ENCODE assay signal across 19 cellular contexts in the genomic region with DNA sequence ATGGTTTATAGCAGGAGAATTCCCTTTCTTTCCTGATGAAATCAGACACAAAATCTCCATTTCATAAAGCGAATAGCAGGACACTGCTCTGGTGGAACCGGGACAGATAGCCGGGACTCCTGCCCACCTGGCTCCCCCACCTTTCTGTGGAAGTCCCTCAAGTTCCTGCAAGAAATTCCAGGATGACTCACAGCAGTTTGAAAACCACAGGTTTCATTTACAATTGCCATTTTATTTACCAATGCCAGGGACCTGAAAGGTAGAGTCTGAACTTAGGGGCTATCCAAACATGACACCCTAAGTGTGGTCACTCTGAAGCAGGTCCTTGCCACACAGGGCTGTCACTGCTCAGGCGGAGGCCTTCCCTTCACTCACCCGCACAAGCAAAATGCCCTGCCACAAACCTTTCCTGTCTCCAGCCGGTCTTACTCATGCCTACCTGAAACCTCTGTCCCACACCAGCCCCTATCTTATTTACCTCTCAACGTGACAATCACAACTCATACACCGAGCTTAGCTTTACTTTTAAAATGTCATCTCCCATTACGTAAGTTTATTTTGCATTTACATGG.
DNase-seq lines count a peak whose midpoint lies in the region; ATAC-seq and TF ChIP-seq lines count a peak whose summit lies in the region.
"Had no signal": no experiment of that assay in that cellular context is flagged by ENCODE, and none has a peak within 500 bp of the region (broad histone marks: within the 10 kb centered on the region; RNA-seq: fewer than 3 reads in every experiment).

No MANE protein-coding gene starts in this region.

- no peak for TF ChIP-seq EP300 in esophagus muscularis mucosa (IDR thresholded peaks at IDR 0.05)

- H3K27me3 Mint-ChIP-seq in activated CD8-positive, alpha-beta T cell treated with anti-CD3 and anti-CD28 coated beads, Interleukin-2, amount 10 ng/mL, durations not matched to agents 7 days and 5 days (ENCODE audit: low read depth), result no peaks in the 10 kb centered on the region
- peaks cover 2 to 4% (median 3%) of the 10 kb centered on the region in 3 donors for H3K27me3 Mint-ChIP-seq in CD14-positive monocyte (ENCODE audit: low read depth in 3 of 3)

- no peak overlapping the region for H3K27ac Mint-ChIP-seq in activated CD8-positive, alpha-beta T cell treated with anti-CD3 and anti-CD28 coated beads, Interleukin-2, amount 10 ng/mL, durations not matched to agents 7 days and 5 days
- peak overlapping the region in 1 of 7 donors; percentile 17 for H3K27ac Mint-ChIP-seq in CD14-positive monocyte
- H3K27ac Mint-ChIP-seq: CD4-positive, alpha-beta T cell had no signal

- intact Hi-C loops in esophagus muscularis mucosa (cut with DNase I) (no loop called here), CD14-positive monocyte (cut with micrococcal nuclease) (no loop called here)

- DNase-seq in M059J (ENCODE audit: low read depth) (peak; percentile 36), SW480 (ENCODE audit: low spot score) (peak; percentile 34), esophagus muscularis mucosa (ENCODE audit: extremely low spot score) (peak; percentile 26), CD14-positive monocyte (ENCODE audit: low spot score) (no peak), coronary artery (ENCODE audit: low spot score) (no peak), GM19238 (ENCODE audit: insufficient read length, low spot score) (no peak)
- no peak for DNase-seq in activated CD8-positive, alpha-beta T cell treated with anti-CD3 and anti-CD28 coated beads, Interleukin-2, amount 10 ng/mL, durations not matched to agents 7 days and 5 days
- DNase-seq: Caco-2; CD4-positive, alpha-beta T cell; DND-41; NCI-H1092; NCI-H146; NCI-H2029 treated with DMSO at 0.1 percent for 48 hours; NCI-H524 treated with DMSO at 0.1 percent for 48 hours; SHP77; SW 1271 had no signal

- 83% methylated on average over 9 of the region's 9 CpGs for WGBS in esophagus muscularis mucosa

- POLR2A ChIA-PET in activated CD8-positive, alpha-beta T cell treated with anti-CD3 and anti-CD28 coated beads, Interleukin-2, amount 10 ng/mL, durations not matched to agents 7 days and 5 days (lab: Charles Lee), result no interaction called here

- no peak for TF ChIP-seq POLR2A in esophagus muscularis mucosa (IDR thresholded peaks at IDR 0.05; ENCODE audit: low read depth)

- H3K27ac ChIP-seq in esophagus muscularis mucosa (replicated peaks in 1 of 4) (no peak overlapping the region), coronary artery (no peak overlapping the region)
- H3K27ac ChIP-seq: SK-N-MC had no signal

- CTCF ChIA-PET in activated CD8-positive, alpha-beta T cell treated with anti-CD3 and anti-CD28 coated beads, Interleukin-2, amount 10 ng/mL, durations not matched to agents 7 days and 5 days (lab: Charles Lee), result no interaction called here

- TF ChIP-seq CTCF in esophagus muscularis mucosa (IDR thresholded peaks at IDR 0.05) (no peak), CD14-positive monocyte (IDR thresholded peaks at IDR 0.05) (no peak), coronary artery (IDR thresholded peaks at IDR 0.05) (no peak)

- H3K9me3 ChIP-seq in esophagus muscularis mucosa, result no peaks in the 10 kb centered on the region
- H3K9me3 ChIP-seq: Caco-2 had no signal

- H3K9me3 Mint-ChIP-seq in activated CD8-positive, alpha-beta T cell treated with anti-CD3 and anti-CD28 coated beads, Interleukin-2, amount 10 ng/mL, durations not matched to agents 7 days and 5 days (ENCODE audit: insufficient read depth), result no peaks in the 10 kb centered on the region
- H3K9me3 Mint-ChIP-seq in CD14-positive monocyte, result peaks cover 2 to 5% (median 4%) of the 10 kb centered on the region in 7 donors

- no peaks in the 10 kb centered on the region for H3K4me1 Mint-ChIP-seq in activated CD8-positive, alpha-beta T cell treated with anti-CD3 and anti-CD28 coated beads, Interleukin-2, amount 10 ng/mL, durations not matched to agents 7 days and 5 days (ENCODE audit: low read depth)
- no peaks in the 10 kb centered on the region for H3K4me1 Mint-ChIP-seq in CD14-positive monocyte

- no peak for ATAC-seq in activated CD8-positive, alpha-beta T cell treated with anti-CD3 and anti-CD28 coated beads, Interleukin-2, amount 10 ng/mL, durations not matched to agents 7 days and 5 days
- ATAC-seq: HepG2, K562 had no signal

- H3K36me3 ChIP-seq in esophagus muscularis mucosa, result no peaks in the 10 kb centered on the region

- H3K36me3 Mint-ChIP-seq in activated CD8-positive, alpha-beta T cell treated with anti-CD3 and anti-CD28 coated beads, Interleukin-2, amount 10 ng/mL, durations not matched to agents 7 days and 5 days (ENCODE audit: low read depth), result no peaks in the 10 kb centered on the region
- no peaks in the 10 kb centered on the region for H3K36me3 Mint-ChIP-seq in CD14-positive monocyte

- H3K4me3 Mint-ChIP-seq in activated CD8-positive, alpha-beta T cell treated with anti-CD3 and anti-CD28 coated beads, Interleukin-2, amount 10 ng/mL, durations not matched to agents 7 days and 5 days, result no peak overlapping the region
- H3K4me3 Mint-ChIP-seq in CD14-positive monocyte, result no peak overlapping the region
- H3K4me3 Mint-ChIP-seq: CD4-positive, alpha-beta T cell had no signal

- H3K4me3 ChIP-seq in esophagus muscularis mucosa, result no peak overlapping the region
- H3K4me3 ChIP-seq in coronary artery, result no peak overlapping the region
- H3K4me3 ChIP-seq: K562, SK-N-MC had no signal

- no peaks in the 10 kb centered on the region for H3K4me1 ChIP-seq in esophagus muscularis mucosa
- H3K4me1 ChIP-seq: Caco-2 had no signal

- no peaks in the 10 kb centered on the region for H3K27me3 ChIP-seq in esophagus muscularis mucosa

Comparison
In these comparisons a context has a peak if more than half of its experiments do, and no peak if none do; other contexts are left out.
1. DNase-seq: peak in M059J (single experiment), SW480 (single experiment) and esophagus muscularis mucosa (single experiment); none in activated CD8-positive, alpha-beta T cell treated with anti-CD3 and anti-CD28 coated beads, Interleukin-2, amount 10 ng/mL, durations not matched to agents 7 days and 5 days (single experiment), CD14-positive monocyte (single experiment), coronary artery (single experiment) and GM19238 (single experiment).